ENCODE assay signal across 3 cellular contexts in genomic region chr17:1743094-1743452, GRCh38.
TF ChIP-seq lines count a peak whose summit lies in the region.

No MANE protein-coding gene starts in this region.

TF ChIP-seq in A549, 52 proteins besides CTCF, POLR2A, EP300 and RAD21:
- TF ChIP-seq RCOR1 (IDR thresholded peaks at IDR 0.05; ENCODE audit: low read depth, low read length): no peak
- no peak for TF ChIP-seq MAZ (IDR thresholded peaks at IDR 0.05; ENCODE audit: borderline replicate concordance, low read depth, low read length)
- no peak for TF ChIP-seq SMC3 (IDR thresholded peaks at IDR 0.05)
- TF ChIP-seq PBX3 (IDR thresholded peaks at IDR 0.05): no peak
- TF ChIP-seq EHMT2 (IDR thresholded peaks at IDR 0.05; ENCODE audit: low read depth): no peak
- no peak for TF ChIP-seq CHD2 (IDR thresholded peaks at IDR 0.05; ENCODE audit: low read length, partially characterized antibody)
- no peak for TF ChIP-seq JUN (IDR thresholded peaks at IDR 0.05)

TF ChIP-seq in WTC11, 78 proteins besides CTCF, POLR2A, EP300 and RAD21:
- TF ChIP-seq ATF2 (CRISPR knock-in tag; IDR thresholded peaks at IDR 0.05; ENCODE audit: borderline replicate concordance, low read depth) (no peak), IRF1 (CRISPR knock-in tag; IDR thresholded peaks at IDR 0.05) (no peak), GABPB1 (CRISPR knock-in tag; IDR thresholded peaks at IDR 0.05) (0 out of 2 replicates have a peak, but pooled peaks have one; percentile 3)

TF ChIP-seq in HepG2, 621 proteins besides CTCF, POLR2A, EP300 and RAD21 (continues in another document):
- TF ChIP-seq ZNF709 (CRISPR knock-in tag; IDR thresholded peaks at IDR 0.05) (0 out of 2 replicates have a peak, but pooled peaks have one; percentile 22), ELF4 (CRISPR knock-in tag; IDR thresholded peaks at IDR 0.05; ENCODE audit: borderline replicate concordance) (no peak), ZFY (CRISPR knock-in tag; IDR thresholded peaks at IDR 0.05) (peak; percentile 19; the same call in 1 of the 2 replicates), AGO2 (optimal IDR thresholded peaks at IDR 0.05; ENCODE audit: low read depth, low read length) (peak; percentile 44), ZNF512B (CRISPR knock-in tag; IDR thresholded peaks at IDR 0.05; ENCODE audit: borderline replicate concordance) (no peak), POLR2AphosphoS5 (IDR thresholded peaks at IDR 0.05; ENCODE audit: low read depth, low read length) (no peak), NFATC3 (CRISPR knock-in tag; IDR thresholded peaks at IDR 0.05) (no peak), ZNF350 (CRISPR knock-in tag; IDR thresholded peaks at IDR 0.05; ENCODE audit: borderline replicate concordance, low read depth) (peak; percentile 10; the same call in 1 of the 2 replicates), ZNF639 (CRISPR knock-in tag; conservative IDR thresholded peaks at IDR 0.05) (no peak), BCL6 (CRISPR knock-in tag; IDR thresholded peaks at IDR 0.05) (no peak), HES4 (CRISPR knock-in tag; IDR thresholded peaks at IDR 0.05; ENCODE audit: borderline replicate concordance) (peak; percentile 10), MTF1 (CRISPR knock-in tag; IDR thresholded peaks at IDR 0.05) (no peak), ZBTB40 (IDR thresholded peaks at IDR 0.05) (no peak), ZBTB40 (CRISPR knock-in tag; IDR thresholded peaks at IDR 0.05) (peak; percentile 32; the same call in 1 of the 2 replicates), ZNF816 (CRISPR knock-in tag; IDR thresholded peaks at IDR 0.05; ENCODE audit: borderline replicate concordance) (no peak), ZNF18 (CRISPR knock-in tag; IDR thresholded peaks at IDR 0.05; ENCODE audit: insufficient replicate concordance) (peak; percentile 5), E2F5 (CRISPR knock-in tag; conservative IDR thresholded peaks at IDR 0.05) (no peak), ZNF292 (CRISPR knock-in tag; IDR thresholded peaks at IDR 0.05; ENCODE audit: borderline replicate concordance, low read depth) (no peak), RXRA (CRISPR knock-in tag; IDR thresholded peaks at IDR 0.05) (no peak), TOPORS (CRISPR knock-in tag; IDR thresholded peaks at IDR 0.05) (no peak), SMAD3 (CRISPR knock-in tag; IDR thresholded peaks at IDR 0.05) (no peak), ZNF580 (CRISPR knock-in tag; IDR thresholded peaks at IDR 0.05; ENCODE audit: borderline replicate concordance, low read depth) (peak; percentile 14; the same call in 1 of the 2 replicates), SRSF9 (IDR thresholded peaks at IDR 0.05; ENCODE audit: borderline replicate concordance, insufficient read depth, low read depth, low read length, poor library complexity, severe bottlenecking) (no peak), ZNF207 (IDR thresholded peaks at IDR 0.05; ENCODE audit: borderline replicate concordance) (no peak), BORCS8-MEF2B (CRISPR knock-in tag; IDR thresholded peaks at IDR 0.05) (peak; percentile 47), GTF3A (CRISPR knock-in tag; conservative IDR thresholded peaks at IDR 0.05) (no peak), UBTF (CRISPR knock-in tag; IDR thresholded peaks at IDR 0.05) (peak; percentile 66; the same call in 1 of the 2 replicates), ESRRA (CRISPR knock-in tag; IDR thresholded peaks at IDR 0.05; ENCODE audit: low read depth) (no peak), FOXK2 (IDR thresholded peaks at IDR 0.05) (no peak), TCF7 (IDR thresholded peaks at IDR 0.05; ENCODE audit: low read depth) (no peak), CHCHD3 (CRISPR knock-in tag; IDR thresholded peaks at IDR 0.05) (no peak), PBX2 (CRISPR knock-in tag; IDR thresholded peaks at IDR 0.05) (no peak), THAP8 (CRISPR knock-in tag; IDR thresholded peaks at IDR 0.05; ENCODE audit: borderline replicate concordance) (no peak), CENPT (CRISPR knock-in tag; IDR thresholded peaks at IDR 0.05; ENCODE audit: low read depth) (no peak)
